Comparison of ENCODE assay signal across 24 cellular contexts in the genomic region with DNA sequence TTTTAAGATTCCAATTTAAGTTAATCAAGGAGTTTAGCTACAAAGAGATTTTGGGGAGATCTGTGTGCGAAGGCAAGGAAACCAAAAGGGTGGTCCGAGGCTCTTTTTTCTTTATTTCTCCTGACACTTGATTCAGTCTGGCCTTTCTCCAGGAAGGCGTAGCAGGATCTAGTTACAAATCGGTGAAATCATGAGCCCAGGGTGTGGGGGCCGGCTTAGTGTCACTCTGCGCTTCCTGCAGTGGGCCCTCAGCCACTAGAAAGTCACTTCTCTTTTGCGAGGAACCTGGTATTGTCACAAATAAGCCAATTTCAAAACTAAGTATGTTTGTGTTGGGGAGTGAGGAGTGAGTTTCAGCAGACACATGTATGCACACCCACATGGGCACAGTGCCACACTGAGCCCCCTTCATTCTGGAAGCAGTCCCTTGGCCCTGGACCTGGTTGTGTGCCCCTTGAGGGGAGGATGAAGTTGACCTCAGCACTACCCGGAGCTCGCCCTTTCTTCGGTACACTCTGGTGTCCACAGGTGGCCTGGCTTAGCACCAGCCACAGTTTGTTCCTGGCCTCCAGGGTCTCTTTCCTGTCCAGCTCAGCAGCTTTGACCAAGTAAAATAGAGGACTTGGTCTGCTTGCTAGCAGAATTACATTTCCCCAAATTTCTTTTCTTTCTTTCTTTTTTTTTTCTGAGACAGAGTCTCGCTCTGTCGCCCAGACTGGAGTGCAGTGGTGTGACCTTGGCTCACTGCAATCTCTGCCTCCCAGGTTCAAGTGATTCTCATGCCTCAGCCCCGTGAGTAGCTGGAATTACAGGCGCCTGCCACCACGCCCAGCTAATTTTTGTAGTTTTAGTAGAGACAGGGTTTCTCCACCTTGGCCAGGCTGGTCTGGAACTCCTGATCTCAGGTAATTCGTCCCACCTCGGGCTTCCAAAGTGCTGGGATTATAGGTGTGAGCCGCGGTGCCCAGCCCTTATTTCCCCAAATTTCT.
DNase-seq lines count a peak whose midpoint lies in the region; TF ChIP-seq lines count a peak whose summit lies in the region.
"Had no signal": no experiment of that assay in that cellular context is flagged by ENCODE, and none has a peak within 500 bp of the region (broad histone marks: within the 10 kb centered on the region; RNA-seq: fewer than 3 reads in every experiment).

No MANE protein-coding gene starts in this region.

- H4K20me1 ChIP-seq in BLaER1 = no peaks in the 10 kb centered on the region

- TF ChIP-seq CTCF in glutamatergic neuron (IDR thresholded peaks at IDR 0.05; ENCODE audit: partially characterized antibody, unreplicated experiment) (no peak), neural crest cell (conservative IDR thresholded peaks at IDR 0.05) (no peak)

- H3K27me3 ChIP-seq in BLaER1 = no peaks in the 10 kb centered on the region
- H3K27me3 ChIP-seq: hepatocyte, sigmoid colon, uterus had no signal

- H3K4me2 ChIP-seq in BLaER1 = peak overlapping the region; percentile 96
- H3K4me2 ChIP-seq: hepatocyte had no signal

- no peaks in the 10 kb centered on the region for H3K9me3 ChIP-seq in BLaER1
- H3K9me3 ChIP-seq: neutrophil, sigmoid colon, uterus had no signal

- H3K36me3 ChIP-seq in BLaER1 = no peaks in the 10 kb centered on the region
- H3K36me3 ChIP-seq: neutrophil, uterus had no signal

- H3K36me3 Mint-ChIP-seq in glutamatergic neuron (ENCODE audit: unreplicated experiment) = no peaks in the 10 kb centered on the region
- H3K36me3 Mint-ChIP-seq in neural crest cell (ENCODE audit: low read depth) = no peaks in the 10 kb centered on the region
- H3K36me3 Mint-ChIP-seq: activated CD8-positive, alpha-beta memory T cell treated with anti-CD3 and anti-CD28 coated beads, Interleukin-2, amount 10 ng/mL, durations not matched to agents 7 days and 5 days; CD8-positive, alpha-beta T cell had no signal

- peaks cover 56% of the 10 kb centered on the region for H3K4me1 ChIP-seq in BLaER1
- H3K4me1 ChIP-seq: uterus had no signal

- peak; percentile 33 for DNase-seq in MV-4-11 (lab: John Stamatoyannopoulos, UW)
- DNase-seq in glutamatergic neuron = no peak
- no peak for DNase-seq in neural crest cell (ENCODE audit: low read depth, low spot score)
- no peak for DNase-seq in LoVo (ENCODE audit: low spot score)
- no peak for DNase-seq in EL
- DNase-seq in NOMO-1 (lab: John Stamatoyannopoulos, UW; ENCODE audit: unreplicated experiment in 2 of 2) = no peak
- no peak for DNase-seq in NCI-H1092 treated with DMSO at 0.1 percent for 48 hours (lab: John Stamatoyannopoulos, UW)
- DNase-seq: activated CD8-positive, alpha-beta memory T cell treated with anti-CD3 and anti-CD28 coated beads, Interleukin-2, amount 10 ng/mL, durations not matched to agents 7 days and 5 days; activated effector memory CD4-positive, alpha-beta T cell treated with Interleukin-2 at 50 U/mL for 16 hours; caudate nucleus; CD8-positive, alpha-beta T cell; DND-41; effector memory CD4-positive, alpha-beta T cell; islet precursor cell; NCI-H1694; NCI-H526; sigmoid colon; stimulated activated CD4-positive, alpha-beta T cell treated with anti-CD3 and anti-CD28 coated beads, Interleukin-1b, Interleukin-23, amount 100 ng/mL, for 48 hours; T-helper 9 cell; uterus had no signal

- no peak overlapping the region for H3K27ac Mint-ChIP-seq in glutamatergic neuron (ENCODE audit: unreplicated experiment)
- H3K27ac Mint-ChIP-seq in neural crest cell (ENCODE audit: unreplicated experiment) = peak overlapping the region; percentile 27
- H3K27ac Mint-ChIP-seq: activated CD8-positive, alpha-beta memory T cell treated with anti-CD3 and anti-CD28 coated beads, Interleukin-2, amount 10 ng/mL, durations not matched to agents 7 days and 5 days; CD8-positive, alpha-beta T cell had no signal

- H3K27me3 Mint-ChIP-seq in glutamatergic neuron (ENCODE audit: unreplicated experiment) = peaks cover 2% of the 10 kb centered on the region
- H3K27me3 Mint-ChIP-seq in neural crest cell (ENCODE audit: low read depth) = no peaks in the 10 kb centered on the region

- H3K4me3 Mint-ChIP-seq in glutamatergic neuron (ENCODE audit: unreplicated experiment) = peak overlapping the region; percentile 15
- no peak overlapping the region for H3K4me3 Mint-ChIP-seq in neural crest cell
- H3K4me3 Mint-ChIP-seq: activated CD8-positive, alpha-beta memory T cell treated with anti-CD3 and anti-CD28 coated beads, Interleukin-2, amount 10 ng/mL, durations not matched to agents 7 days and 5 days; CD8-positive, alpha-beta T cell had no signal

- H3K9me3 Mint-ChIP-seq in glutamatergic neuron (ENCODE audit: unreplicated experiment) (peaks cover 10% of the 10 kb centered on the region), neural crest cell (no peaks in the 10 kb centered on the region)
- H3K9me3 Mint-ChIP-seq: CD8-positive, alpha-beta T cell had no signal

- no peak overlapping the region for H3K4me3 ChIP-seq in BLaER1
- H3K4me3 ChIP-seq: hepatocyte, sigmoid colon, SK-N-MC, uterus had no signal

- peak overlapping the region; percentile 39; the same call in 1 of the 2 replicates for H3K27ac ChIP-seq in BLaER1
- H3K27ac ChIP-seq: hepatocyte, neutrophil, SK-N-MC, uterus had no signal

- H3K9ac ChIP-seq in BLaER1 = no peak overlapping the region

- H3K4me1 Mint-ChIP-seq in glutamatergic neuron (ENCODE audit: low read depth, unreplicated experiment) (peaks cover 55% of the 10 kb centered on the region), neural crest cell (peaks cover 56% of the 10 kb centered on the region)
- H3K4me1 Mint-ChIP-seq: activated CD8-positive, alpha-beta memory T cell treated with anti-CD3 and anti-CD28 coated beads, Interleukin-2, amount 10 ng/mL, durations not matched to agents 7 days and 5 days had no signal
